In the genomic region with DNA sequence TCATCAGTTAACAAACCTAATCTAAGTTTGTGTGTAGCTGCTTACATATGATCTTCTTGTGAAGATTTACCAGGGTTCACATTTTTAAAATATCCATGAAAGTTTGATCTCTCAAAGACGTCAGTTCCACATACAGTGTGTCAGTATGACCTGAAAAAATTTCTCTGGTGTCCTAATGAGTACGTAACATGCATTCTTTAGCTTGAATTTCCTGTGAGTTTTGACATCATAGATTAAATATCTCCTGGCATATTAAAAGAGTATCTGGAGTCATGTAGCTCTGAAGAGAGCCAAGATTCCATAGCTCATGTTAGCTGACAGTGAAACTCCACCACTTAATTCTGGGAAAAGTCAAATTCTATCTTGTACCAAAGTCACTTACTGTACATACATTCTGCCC, we compare ENCODE assay signal across 1 cellular context.
TF ChIP-seq lines count a peak whose summit lies in the region.

No MANE protein-coding gene starts in this region.

TF ChIP-seq in HCT116, 20 proteins besides CTCF, POLR2A, EP300 and RAD21:
- TF ChIP-seq, protein P1, sequence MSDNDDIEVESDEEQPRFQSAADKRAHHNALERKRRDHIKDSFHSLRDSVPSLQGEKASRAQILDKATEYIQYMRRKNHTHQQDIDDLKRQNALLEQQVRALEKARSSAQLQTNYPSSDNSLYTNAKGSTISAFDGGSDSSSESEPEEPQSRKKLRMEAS (IDR thresholded peaks at IDR 0.05), result no peak
- TF ChIP-seq ELF1 (IDR thresholded peaks at IDR 0.05; ENCODE audit: borderline replicate concordance, low read depth) (no peak), EGR1 (IDR thresholded peaks at IDR 0.05; ENCODE audit: low read depth) (no peak), EZH2 (IDR thresholded peaks at IDR 0.05) (no peak), CBX3 (IDR thresholded peaks at IDR 0.05; ENCODE audit: low read depth) (no peak), JUND (IDR thresholded peaks at IDR 0.05) (no peak), CEBPB (IDR thresholded peaks at IDR 0.05; ENCODE audit: low read depth) (no peak), ZNF274 (IDR thresholded peaks at IDR 0.05; ENCODE audit: low read depth, low read length) (no peak), ZFX (IDR thresholded peaks at IDR 0.05) (no peak), TCF7L2 (IDR thresholded peaks at IDR 0.05; ENCODE audit: borderline replicate concordance, extremely low read depth, insufficient read depth, insufficient read length) (no peak)
- TF ChIP-seq, protein P2, sequence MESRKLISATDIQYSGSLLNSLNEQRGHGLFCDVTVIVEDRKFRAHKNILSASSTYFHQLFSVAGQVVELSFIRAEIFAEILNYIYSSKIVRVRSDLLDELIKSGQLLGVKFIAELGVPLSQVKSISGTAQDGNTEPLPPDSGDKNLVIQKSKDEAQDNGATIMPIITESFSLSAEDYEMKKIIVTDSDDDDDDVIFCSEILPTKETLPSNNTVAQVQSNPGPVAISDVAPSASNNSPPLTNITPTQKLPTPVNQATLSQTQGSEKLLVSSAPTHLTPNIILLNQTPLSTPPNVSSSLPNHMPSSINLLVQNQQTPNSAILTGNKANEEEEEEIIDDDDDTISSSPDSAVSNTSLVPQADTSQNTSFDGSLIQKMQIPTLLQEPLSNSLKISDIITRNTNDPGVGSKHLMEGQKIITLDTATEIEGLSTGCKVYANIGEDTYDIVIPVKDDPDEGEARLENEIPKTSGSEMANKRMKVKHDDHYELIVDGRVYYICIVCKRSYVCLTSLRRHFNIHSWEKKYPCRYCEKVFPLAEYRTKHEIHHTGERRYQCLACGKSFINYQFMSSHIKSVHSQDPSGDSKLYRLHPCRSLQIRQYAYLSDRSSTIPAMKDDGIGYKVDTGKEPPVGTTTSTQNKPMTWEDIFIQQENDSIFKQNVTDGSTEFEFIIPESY (IDR thresholded peaks at IDR 0.05; ENCODE audit: extremely low read depth, insufficient replicate concordance, low read length), result no peak
- TF ChIP-seq, protein P3, sequence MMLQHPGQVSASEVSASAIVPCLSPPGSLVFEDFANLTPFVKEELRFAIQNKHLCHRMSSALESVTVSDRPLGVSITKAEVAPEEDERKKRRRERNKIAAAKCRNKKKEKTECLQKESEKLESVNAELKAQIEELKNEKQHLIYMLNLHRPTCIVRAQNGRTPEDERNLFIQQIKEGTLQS (IDR thresholded peaks at IDR 0.05), result no peak
- TF ChIP-seq, protein P4, sequence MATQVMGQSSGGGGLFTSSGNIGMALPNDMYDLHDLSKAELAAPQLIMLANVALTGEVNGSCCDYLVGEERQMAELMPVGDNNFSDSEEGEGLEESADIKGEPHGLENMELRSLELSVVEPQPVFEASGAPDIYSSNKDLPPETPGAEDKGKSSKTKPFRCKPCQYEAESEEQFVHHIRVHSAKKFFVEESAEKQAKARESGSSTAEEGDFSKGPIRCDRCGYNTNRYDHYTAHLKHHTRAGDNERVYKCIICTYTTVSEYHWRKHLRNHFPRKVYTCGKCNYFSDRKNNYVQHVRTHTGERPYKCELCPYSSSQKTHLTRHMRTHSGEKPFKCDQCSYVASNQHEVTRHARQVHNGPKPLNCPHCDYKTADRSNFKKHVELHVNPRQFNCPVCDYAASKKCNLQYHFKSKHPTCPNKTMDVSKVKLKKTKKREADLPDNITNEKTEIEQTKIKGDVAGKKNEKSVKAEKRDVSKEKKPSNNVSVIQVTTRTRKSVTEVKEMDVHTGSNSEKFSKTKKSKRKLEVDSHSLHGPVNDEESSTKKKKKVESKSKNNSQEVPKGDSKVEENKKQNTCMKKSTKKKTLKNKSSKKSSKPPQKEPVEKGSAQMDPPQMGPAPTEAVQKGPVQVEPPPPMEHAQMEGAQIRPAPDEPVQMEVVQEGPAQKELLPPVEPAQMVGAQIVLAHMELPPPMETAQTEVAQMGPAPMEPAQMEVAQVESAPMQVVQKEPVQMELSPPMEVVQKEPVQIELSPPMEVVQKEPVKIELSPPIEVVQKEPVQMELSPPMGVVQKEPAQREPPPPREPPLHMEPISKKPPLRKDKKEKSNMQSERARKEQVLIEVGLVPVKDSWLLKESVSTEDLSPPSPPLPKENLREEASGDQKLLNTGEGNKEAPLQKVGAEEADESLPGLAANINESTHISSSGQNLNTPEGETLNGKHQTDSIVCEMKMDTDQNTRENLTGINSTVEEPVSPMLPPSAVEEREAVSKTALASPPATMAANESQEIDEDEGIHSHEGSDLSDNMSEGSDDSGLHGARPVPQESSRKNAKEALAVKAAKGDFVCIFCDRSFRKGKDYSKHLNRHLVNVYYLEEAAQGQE (IDR thresholded peaks at IDR 0.05; ENCODE audit: low read depth), result no peak
